ENCODE assay signal across 21 cellular contexts in genomic region chr5:116862632-116863455, GRCh38.
A peak's percentile ranks its signal among the peaks of the same experiment; 100 is the strongest.
DNase-seq lines count a peak whose midpoint lies in the region; ATAC-seq and TF ChIP-seq lines count a peak whose summit lies in the region.
"Had no signal": no experiment of that assay in that cellular context is flagged by ENCODE, and none has a peak within 500 bp of the region (broad histone marks: within the 10 kb centered on the region; RNA-seq: fewer than 3 reads in every experiment).

No MANE protein-coding gene starts in this region.

- H3K4me1 ChIP-seq in HUES48 (ENCODE audit: control insufficient read depth, insufficient read depth, low read length) (peaks cover 44% of the 10 kb centered on the region), mesodermal cell (ENCODE audit: control insufficient read depth, insufficient read depth, low read length, poor library complexity, severe bottlenecking) (peaks cover 71% of the 10 kb centered on the region)
- H3K4me1 ChIP-seq in effector memory CD4-positive, alpha-beta T cell (ENCODE audit: control insufficient read depth, insufficient read depth, low read length, poor library complexity, severe bottlenecking): no peaks in the 10 kb centered on the region

- POLR2A ChIA-PET in WTC11 (lab: Charles Lee): interaction anchor here (0.5 to 2.9 kb wide), 2 partner anchors 211 to 288 kb away, joined by 5 to 26 read pairs; partner anchors contain the start of gene SEMA6A

- H3K27ac ChIP-seq in HUES48 (ENCODE audit: low read depth, low read length): peak overlapping the region; percentile 97
- H3K27ac ChIP-seq in mesodermal cell (ENCODE audit: low read depth, low read length, severe bottlenecking): peak overlapping the region; percentile 91
- H3K27ac ChIP-seq in effector memory CD4-positive, alpha-beta T cell (ENCODE audit: insufficient read depth, low read length, poor library complexity, severe bottlenecking): no peak overlapping the region
- H3K27ac ChIP-seq: KMS-11 had no signal

- CTCF ChIA-PET in WTC11 (lab: Charles Lee): no interaction called here

- no peaks in the 10 kb centered on the region for H3K36me3 ChIP-seq in HUES48 (ENCODE audit: control insufficient read depth, insufficient read depth, low read length)
- no peaks in the 10 kb centered on the region for H3K36me3 ChIP-seq in mesodermal cell (ENCODE audit: control insufficient read depth, insufficient read depth, low read length)
- H3K36me3 ChIP-seq in effector memory CD4-positive, alpha-beta T cell (ENCODE audit: control insufficient read depth, insufficient read depth, low read length): no peaks in the 10 kb centered on the region

- no peak overlapping the region for H3K4me3 Mint-ChIP-seq in WTC11
- H3K4me3 Mint-ChIP-seq: CD4-positive, CD25-positive, alpha-beta regulatory T cell had no signal

- H3K9ac ChIP-seq in HUES48 (ENCODE audit: low read depth, low read length): no peak overlapping the region; the same call in 1 of the 2 replicates
- H3K9ac ChIP-seq: KMS-11 had no signal

- no peaks in the 10 kb centered on the region for H3K9me3 Mint-ChIP-seq in WTC11

- TF ChIP-seq CTCF in WTC11 (IDR thresholded peaks at IDR 0.05): no peak

- peak overlapping the region; percentile 98 for H3K27ac Mint-ChIP-seq in WTC11
- H3K27ac Mint-ChIP-seq: CD4-positive, CD25-positive, alpha-beta regulatory T cell had no signal

- H3K36me3 Mint-ChIP-seq in WTC11: no peaks in the 10 kb centered on the region
- H3K36me3 Mint-ChIP-seq: CD4-positive, CD25-positive, alpha-beta regulatory T cell had no signal

- H3K27me3 ChIP-seq in HUES48 (ENCODE audit: control insufficient read depth, insufficient read depth, low read length): no peaks in the 10 kb centered on the region
- no peaks in the 10 kb centered on the region for H3K27me3 ChIP-seq in effector memory CD4-positive, alpha-beta T cell (replicated peaks; ENCODE audit: control insufficient read depth, insufficient read depth, low read length, poor library complexity, severe bottlenecking)

- no peaks in the 10 kb centered on the region for H3K27me3 Mint-ChIP-seq in WTC11 (ENCODE audit: low read depth)
- H3K27me3 Mint-ChIP-seq: CD4-positive, CD25-positive, alpha-beta regulatory T cell had no signal

- DNase-seq in WTC11 (ENCODE audit: low spot score) (no peak), GM03348 (ENCODE audit: low spot score) (no peak), DMS79 (lab: John Stamatoyannopoulos, UW) (no peak), SW480 (ENCODE audit: low spot score) (no peak)
- no peak for DNase-seq in effector memory CD4-positive, alpha-beta T cell
- DNase-seq: CD4-positive, CD25-positive, alpha-beta regulatory T cell; COR-L47; GOT3; IMR-90; NCI-H1092 treated with DMSO at 0.1 percent for 48 hours; NCI-H1436 treated with DMSO at 0.1 percent for 48 hours; NCI-H1930; NCI-H510A; NCI-H748 treated with DMSO at 0.1 percent for 48 hours; NK-92 treated with Interleukin-12 subunit alpha and Interleukin-12 subunit beta, amount 100 ng/mL, for 24 hours; SIG-M5 had no signal

- H3K9me3 ChIP-seq in HUES48 (ENCODE audit: control insufficient read depth, insufficient read depth, low read length): no peaks in the 10 kb centered on the region
- no peaks in the 10 kb centered on the region for H3K9me3 ChIP-seq in mesodermal cell (ENCODE audit: control insufficient read depth, low read length)
- no peaks in the 10 kb centered on the region for H3K9me3 ChIP-seq in effector memory CD4-positive, alpha-beta T cell (ENCODE audit: control insufficient read depth, low read length)

- ATAC-seq in WTC11: no peak
- ATAC-seq: Panc1, SK-N-SH treated with all-trans-retinoic acid at 6 μM for 48 hours had no signal

- peaks cover 68% of the 10 kb centered on the region for H3K4me1 Mint-ChIP-seq in WTC11
- H3K4me1 Mint-ChIP-seq: CD4-positive, CD25-positive, alpha-beta regulatory T cell had no signal

- H3K4me3 ChIP-seq in HUES48 (ENCODE audit: low read depth, low read length) (no peak overlapping the region), mesodermal cell (ENCODE audit: extremely low read depth, insufficient read depth, low read length, poor library complexity, severe bottlenecking) (no peak overlapping the region)
- no peak overlapping the region for H3K4me3 ChIP-seq in effector memory CD4-positive, alpha-beta T cell (ENCODE audit: insufficient read depth, low read depth, low read length, poor library complexity, severe bottlenecking)

- WGBS in mesodermal cell (ENCODE audit: insufficient coverage in 2 of 2), 2 experiments: 68 to 96% methylated on average over 4 to 5 of the region's 10 CpGs

TF ChIP-seq in WTC11, 78 proteins besides CTCF, POLR2A, EP300 and RAD21:
- peak; percentile 97 for TF ChIP-seq ZNF512 (CRISPR knock-in tag; IDR thresholded peaks at IDR 0.05; ENCODE audit: borderline replicate concordance)
- peak; percentile 56; the same call in 1 of the 2 replicates for TF ChIP-seq GABPB1 (CRISPR knock-in tag; IDR thresholded peaks at IDR 0.05)
- TF ChIP-seq TCF7 (CRISPR knock-in tag; IDR thresholded peaks at IDR 0.05; ENCODE audit: low read depth): no peak
